In genomic region chr1:201771466-201771865, GRCh38 we compare ENCODE assay signal across 32 cellular contexts. TPM values are rescaled to one million over a fixed set of nuclear protein-coding genes. Genes with fewer than 3 reads are reported as not detected.
DNase-seq lines count a peak whose midpoint lies in the region; ATAC-seq and TF ChIP-seq lines count a peak whose summit lies in the region.
"Had no signal": no experiment of that assay in that cellular context is flagged by ENCODE, and none has a peak within 500 bp of the region (broad histone marks: within the 10 kb centered on the region; RNA-seq: fewer than 3 reads in every experiment).

No MANE protein-coding gene starts in this region.

- H3K4me2 ChIP-seq in GM23248 (ENCODE audit: unreplicated experiment) (no peak overlapping the region), mesenchymal stem cell (ENCODE audit: low read length, poor library complexity, severe bottlenecking) (no peak overlapping the region)
- H3K4me2 ChIP-seq: GM23338 had no signal

- peaks cover 3% of the 10 kb centered on the region for H3K36me3 Mint-ChIP-seq in activated naive CD4-positive, alpha-beta T cell treated with anti-CD3 and anti-CD28 coated beads for 36 hours (ENCODE audit: low read depth)
- H3K36me3 Mint-ChIP-seq: CD14-positive monocyte had no signal

- no peak overlapping the region for H2BK5ac ChIP-seq in mesenchymal stem cell (ENCODE audit: low read depth, low read length, poor library complexity, severe bottlenecking)

- H3K9ac ChIP-seq in GM23248 (no peak overlapping the region), mesenchymal stem cell (ENCODE audit: low read length) (no peak overlapping the region)

- no peak overlapping the region for H2AK5ac ChIP-seq in mesenchymal stem cell (ENCODE audit: low read length, severe bottlenecking)

- CTCF ChIA-PET in activated naive CD4-positive, alpha-beta T cell treated with anti-CD3 and anti-CD28 coated beads for 36 hours (lab: Charles Lee): no interaction called here

- intact Hi-C loops in activated naive CD4-positive, alpha-beta T cell treated with anti-CD3 and anti-CD28 coated beads for 36 hours (cut with micrococcal nuclease): no loop called here

- H3K4me1 Mint-ChIP-seq in activated naive CD4-positive, alpha-beta T cell treated with anti-CD3 and anti-CD28 coated beads for 36 hours (ENCODE audit: low read depth): no peaks in the 10 kb centered on the region
- H3K4me1 Mint-ChIP-seq: activated CD4-positive, alpha-beta memory T cell treated with anti-CD3 and anti-CD28 coated beads, Interleukin-2, amount 10 ng/mL, durations not matched to agents 7 days and 5 days; activated naive CD4-positive, alpha-beta T cell treated with anti-CD3 and anti-CD28 coated beads, Interleukin-2, amount 50 U/mL, for 24 hours; GM23338; immature natural killer cell; stimulated activated naive B cell treated with anti-CD40 and anti-IgM and Interleukin-4, amounts not matched to agents 10 μg/mL and 1 μg/mL and 100 μg/mL, for 72 hours had no signal

- TF ChIP-seq CTCF in epithelial cell of esophagus (IDR thresholded peaks at IDR 0.05; ENCODE audit: insufficient read depth, low read depth, low read length, missing control alignments): no peak

- H2AFZ ChIP-seq in GM23248: no peak overlapping the region
- H2AFZ ChIP-seq in mesenchymal stem cell (ENCODE audit: low read depth, low read length): no peak overlapping the region
- H2AFZ ChIP-seq: GM23338 had no signal

- H3K36me3 ChIP-seq in GM23248 (ENCODE audit: low read depth) (peaks cover 13% of the 10 kb centered on the region; the same call in 1 of the 2 replicates), mesenchymal stem cell (ENCODE audit: control insufficient read depth in 1 of 2, insufficient read depth in 2 of 2, low read depth in 1 of 2, low read length in 2 of 2) (peaks cover 0 to 14% of the 10 kb centered on the region in 2 experiments)
- H3K36me3 ChIP-seq: left lung, prostate gland, suprapubic skin had no signal

- no peak overlapping the region for H3K4ac ChIP-seq in mesenchymal stem cell (ENCODE audit: low read depth in 1 of 2, low read length in 2 of 2)

- H3K9me3 ChIP-seq in GM23248 (ENCODE audit: low read depth): no peaks in the 10 kb centered on the region
- peaks cover 11% of the 10 kb centered on the region for H3K9me3 ChIP-seq in mesenchymal stem cell (ENCODE audit: control insufficient read depth, low read length)
- H3K9me3 ChIP-seq: prostate gland, suprapubic skin had no signal

- H3K4me3 ChIP-seq in GM23248 (no peak overlapping the region), epithelial cell of esophagus (ENCODE audit: low read length) (no peak overlapping the region), mesenchymal stem cell (ENCODE audit: insufficient read depth in 1 of 2, low read depth in 1 of 2, low read length in 2 of 2) (no peak overlapping the region)
- H3K4me3 ChIP-seq: GM23338, left lung, prostate gland, SK-N-MC, suprapubic skin had no signal

- H3K4me3 Mint-ChIP-seq in activated naive CD4-positive, alpha-beta T cell treated with anti-CD3 and anti-CD28 coated beads for 36 hours: no peak overlapping the region
- H3K4me3 Mint-ChIP-seq: activated CD4-positive, alpha-beta memory T cell treated with anti-CD3 and anti-CD28 coated beads, Interleukin-2, amount 10 ng/mL, durations not matched to agents 7 days and 5 days; activated naive CD4-positive, alpha-beta T cell treated with anti-CD3 and anti-CD28 coated beads, Interleukin-2, amount 50 U/mL, for 24 hours; CD14-positive monocyte; GM23338; HFFc6; immature natural killer cell; stimulated activated naive B cell treated with anti-CD40 and anti-IgM and Interleukin-4, amounts not matched to agents 10 μg/mL and 1 μg/mL and 100 μg/mL, for 72 hours; T-helper 17 cell had no signal

- H3K79me2 ChIP-seq in GM23248 (ENCODE audit: insufficient read depth): peaks cover 92% of the 10 kb centered on the region

- H3K23ac ChIP-seq in mesenchymal stem cell (ENCODE audit: low read length in 2 of 2): no peak overlapping the region

- H3K4me1 ChIP-seq in GM23248 (ENCODE audit: insufficient read depth) (peaks cover 89% of the 10 kb centered on the region), mesenchymal stem cell (ENCODE audit: control insufficient read depth, insufficient read depth, low read depth, low read length) (peaks cover 4% of the 10 kb centered on the region)

- H3K79me1 ChIP-seq in mesenchymal stem cell (replicated peaks; ENCODE audit: low read length, poor library complexity, severe bottlenecking): peaks cover 30% of the 10 kb centered on the region

- no peak overlapping the region for H4K91ac ChIP-seq in mesenchymal stem cell (ENCODE audit: low read length)

- H3K14ac ChIP-seq in mesenchymal stem cell (ENCODE audit: low read length in 2 of 2): no peak overlapping the region

- in situ Hi-C loops in GM23248 (cut with MboI): no loop called here

- H3K27me3 Mint-ChIP-seq in activated naive CD4-positive, alpha-beta T cell treated with anti-CD3 and anti-CD28 coated beads for 36 hours (ENCODE audit: low read depth): no peaks in the 10 kb centered on the region
- H3K27me3 Mint-ChIP-seq: activated naive CD4-positive, alpha-beta T cell treated with anti-CD3 and anti-CD28 coated beads, Interleukin-2, amount 50 U/mL, for 24 hours; stimulated activated naive B cell treated with anti-CD40 and anti-IgM and Interleukin-4, amounts not matched to agents 10 μg/mL and 1 μg/mL and 100 μg/mL, for 72 hours; T-helper 17 cell had no signal

- no peak overlapping the region for H2BK120ac ChIP-seq in mesenchymal stem cell (ENCODE audit: low read depth, low read length)

- no peaks in the 10 kb centered on the region for H3K9me2 ChIP-seq in GM23248 (ENCODE audit: insufficient read depth)

- H2BK15ac ChIP-seq in mesenchymal stem cell (ENCODE audit: low read depth, poor library complexity, severe bottlenecking): no peak overlapping the region

- WGBS in GM23248 (ENCODE audit: low coverage in 1 of 2, low lambda C conversion rate in 2 of 2, missing lambda C conversion rate in 2 of 2), 2 experiments: 61 to 69% methylated on average over 1 to 2 of the region's 2 CpGs
- WGBS in mesenchymal stem cell: 100% methylated on average over 2 of the region's 2 CpGs

- H3K27ac Mint-ChIP-seq in activated naive CD4-positive, alpha-beta T cell treated with anti-CD3 and anti-CD28 coated beads for 36 hours: no peak overlapping the region
- H3K27ac Mint-ChIP-seq: activated CD4-positive, alpha-beta memory T cell treated with anti-CD3 and anti-CD28 coated beads, Interleukin-2, amount 10 ng/mL, durations not matched to agents 7 days and 5 days; activated naive CD4-positive, alpha-beta T cell treated with anti-CD3 and anti-CD28 coated beads, Interleukin-2, amount 50 U/mL, for 24 hours; CD14-positive monocyte; GM23338; immature natural killer cell; stimulated activated naive B cell treated with anti-CD40 and anti-IgM and Interleukin-4, amounts not matched to agents 10 μg/mL and 1 μg/mL and 100 μg/mL, for 72 hours; T-helper 17 cell had no signal

- H4K20me1 ChIP-seq in GM23248 (ENCODE audit: insufficient read depth): no peaks in the 10 kb centered on the region

- H3K27me3 ChIP-seq in GM23248 (replicated peaks; ENCODE audit: insufficient read depth): no peaks in the 10 kb centered on the region
- H3K27me3 ChIP-seq in mesenchymal stem cell (ENCODE audit: control insufficient read depth in 1 of 2, insufficient read depth in 1 of 2, low read length in 2 of 2): no peaks in the 10 kb centered on the region
- H3K27me3 ChIP-seq: left lung, suprapubic skin had no signal

- H4K8ac ChIP-seq in mesenchymal stem cell (ENCODE audit: low read length): no peak overlapping the region

- H2BK12ac ChIP-seq in mesenchymal stem cell (ENCODE audit: low read length in 2 of 2): no peak overlapping the region

- ATAC-seq in HG03457 (IDR thresholded peaks at IDR 0.05; ENCODE audit: unreplicated experiment) (no peak), HG03571 (IDR thresholded peaks at IDR 0.05; ENCODE audit: unreplicated experiment) (no peak)
- ATAC-seq: GM23338; left lung; stimulated activated naive B cell treated with anti-CD40 and anti-IgM and Interleukin-4, amounts not matched to agents 10 μg/mL and 1 μg/mL and 100 μg/mL, for 72 hours; T-helper 17 cell had no signal

- peaks cover 7% of the 10 kb centered on the region for H3K9me3 Mint-ChIP-seq in activated naive CD4-positive, alpha-beta T cell treated with anti-CD3 and anti-CD28 coated beads for 36 hours
- H3K9me3 Mint-ChIP-seq: activated naive CD4-positive, alpha-beta T cell treated with anti-CD3 and anti-CD28 coated beads, Interleukin-2, amount 50 U/mL, for 24 hours had no signal

- peak overlapping the region; percentile 93 for H3K27ac ChIP-seq in GM23248
- H3K27ac ChIP-seq in angular gyrus (ENCODE audit: low read depth, low read length): peak overlapping the region; percentile 96
- no peak overlapping the region for H3K27ac ChIP-seq in mesenchymal stem cell (ENCODE audit: low read length, poor library complexity, severe bottlenecking)
- H3K27ac ChIP-seq: prostate gland, SK-N-MC had no signal

- peaks cover 95% of the 10 kb centered on the region for H3F3A ChIP-seq in GM23248 (ENCODE audit: insufficient read depth)

- no peak overlapping the region for H3K18ac ChIP-seq in mesenchymal stem cell (ENCODE audit: low read depth in 1 of 2, low read length in 2 of 2)

- DNase-seq in GM23248 (peak; percentile 77), epithelial cell of esophagus (ENCODE audit: low read depth) (peak; percentile 53), mesenchymal stem cell (peak; percentile 60)
- no peak for DNase-seq in activated naive CD4-positive, alpha-beta T cell treated with Interleukin-2 at 50 U/mL for 16 hours
- no peak for DNase-seq in activated naive CD4-positive, alpha-beta T cell treated with anti-CD3 and anti-CD28 coated beads for 36 hours
- DNase-seq: activated CD4-positive, alpha-beta memory T cell treated with anti-CD3 and anti-CD28 coated beads, Interleukin-2, amount 10 ng/mL, durations not matched to agents 7 days and 5 days; activated CD4-positive, alpha-beta T cell treated with anti-CD3 and anti-CD28 coated beads for 1 hour; activated CD8-positive, alpha-beta memory T cell treated with anti-CD3 and anti-CD28 coated beads, Interleukin-2, amount 50 U/mL, for 48 hours; aorta; Calu3; DND-41; effector CD4-positive, alpha-beta T cell; HFFc6; immature natural killer cell; IMR-90; left lung; NCI-H1105; NCI-H2081 treated with DMSO at 0.1 percent for 48 hours; NCI-H82; RPMI8226; stimulated activated CD4-positive, alpha-beta T cell treated with anti-CD3 and anti-CD28 coated beads, Interleukin-15, amount 100 ng/mL, for 24 hours; stimulated activated naive B cell treated with anti-CD40 and anti-IgM and Interleukin-4, amounts not matched to agents 10 μg/mL and 1 μg/mL and 100 μg/mL, for 72 hours; T-helper 17 cell had no signal

RNA-seq across cellular contexts. Expression of gene IPO9, which starts 57.5 kb away (rescaled TPM):
- 17.6 and 18.3 TPM in 2 replicates for total RNA-seq in GM23248 (2014; rRNA removed; shearing (Covaris generic))
- 52.4 and 53.8 TPM in 2 replicates for polyA plus RNA-seq in GM23248 (2016; fragmentation: Nextera tagmentation; extraction: Ambion mirVana)
- polyA plus RNA-seq in mesenchymal stem cell (2013, experiment 1 of 2): 30.8 TPM
- polyA plus RNA-seq in mesenchymal stem cell (2013, experiment 2 of 2): 34.0 TPM
- total RNA-seq in activated naive CD4-positive, alpha-beta T cell treated with anti-CD3 and anti-CD28 coated beads for 36 hours: 10 to 100 TPM; 63.9 to 65.7 TPM

Comparison
In these comparisons a context has a peak if more than half of its experiments do, and no peak if none do; other contexts are left out.
1. DNase-seq: peak in GM23248 (single experiment), epithelial cell of esophagus (single experiment) and mesenchymal stem cell (single experiment); none in activated naive CD4-positive, alpha-beta T cell treated with Interleukin-2 at 50 U/mL for 16 hours (single experiment) and activated naive CD4-positive, alpha-beta T cell treated with anti-CD3 and anti-CD28 coated beads for 36 hours (single experiment).